12 cellular contexts compared by ENCODE assay signal in the genomic region with DNA sequence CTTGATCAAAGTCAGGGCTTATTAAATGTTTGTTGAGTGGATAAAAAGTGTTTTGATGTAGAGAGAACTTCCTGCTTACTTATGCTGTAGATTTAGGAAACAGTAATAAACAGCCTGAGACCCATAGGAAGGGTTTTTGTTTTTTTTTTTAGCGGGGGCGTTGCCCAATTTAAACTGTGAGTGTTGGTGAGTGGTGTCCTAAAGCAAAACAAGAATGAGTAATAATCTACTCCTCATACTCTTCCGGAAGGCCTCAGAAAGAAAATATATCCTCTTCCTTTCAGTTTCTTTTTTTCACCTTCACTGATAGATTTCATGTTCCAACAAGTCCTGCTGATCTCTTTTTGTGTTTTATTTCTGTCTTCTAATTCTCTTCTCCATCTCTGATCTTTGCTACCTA.
DNase-seq lines count a peak whose midpoint lies in the region; ATAC-seq, FAIRE-seq and TF ChIP-seq lines count a peak whose summit lies in the region.
"Had no signal": no experiment of that assay in that cellular context is flagged by ENCODE, and none has a peak within 500 bp of the region (broad histone marks: within the 10 kb centered on the region; RNA-seq: fewer than 3 reads in every experiment).

No MANE protein-coding gene starts in this region.

- H3K27me3 Mint-ChIP-seq in GM23338 (ENCODE audit: insufficient read depth, low read depth, poor library complexity) = no peaks in the 10 kb centered on the region

- H3K4me3 ChIP-seq in PC-3 (ENCODE audit: low read length) (no peak overlapping the region), GM23338 (no peak overlapping the region)

- no peak overlapping the region for H3K9ac ChIP-seq in PC-3 (ENCODE audit: low read length)

- H3K4me1 Mint-ChIP-seq in GM23338 = peaks cover 30% of the 10 kb centered on the region

- no peaks in the 10 kb centered on the region for H3K36me3 Mint-ChIP-seq in GM23338 (ENCODE audit: low read depth)

- FAIRE-seq in GM12891 (lab: Jason Lieb, UNC) = no peak

- TF ChIP-seq POLR2A in GM12891 (IDR thresholded peaks at IDR 0.05; ENCODE audit: low read depth, low read length) = no peak

- H3K79me2 ChIP-seq in PC-3 (ENCODE audit: low read length) (no peaks in the 10 kb centered on the region), GM23338 (replicated peaks; ENCODE audit: insufficient read depth) (no peaks in the 10 kb centered on the region)

- peak overlapping the region; percentile 56 for H3K4me2 ChIP-seq in PC-3 (ENCODE audit: low read length)
- H3K4me2 ChIP-seq in GM23338 = no peak overlapping the region

- TF ChIP-seq CTCF in PC-3 (conservative IDR thresholded peaks at IDR 0.05; ENCODE audit: low read depth, low read length) (no peak), GM23338 (conservative IDR thresholded peaks at IDR 0.05; ENCODE audit: low read depth in 2 of 2) (no peak)

- H2AFZ ChIP-seq in PC-3 (ENCODE audit: low read length) (no peak overlapping the region), GM23338 (no peak overlapping the region)

- H3K27ac Mint-ChIP-seq in GM23338 = no peak overlapping the region

- H3K4me1 ChIP-seq in PC-3 (ENCODE audit: insufficient read depth, low read length) (peaks cover 8% of the 10 kb centered on the region), GM23338 (ENCODE audit: insufficient read depth) (peaks cover 8% of the 10 kb centered on the region)

- no peak overlapping the region for H3K27ac ChIP-seq in PC-3 (ENCODE audit: low read length)
- H3K27ac ChIP-seq in GM23338 (ENCODE audit: low read depth) = no peak overlapping the region

- H4K20me1 ChIP-seq in PC-3 (ENCODE audit: low read length) (no peaks in the 10 kb centered on the region), GM23338 (replicated peaks; ENCODE audit: insufficient read depth) (no peaks in the 10 kb centered on the region)

- intact Hi-C loops in PC-3 (cut with micrococcal nuclease) = no loop called here

- H3K4me3 Mint-ChIP-seq in GM23338 = no peak overlapping the region

- H3K27me3 ChIP-seq in PC-3 (ENCODE audit: low read length) (no peaks in the 10 kb centered on the region), GM23338 (ENCODE audit: insufficient read depth) (no peaks in the 10 kb centered on the region)

- H3K9me3 Mint-ChIP-seq in GM23338 = no peaks in the 10 kb centered on the region

- DNase-seq in AG08395 (ENCODE audit: low spot score) (peak; percentile 20), PC-3 (peak; percentile 29), GM12891 (ENCODE audit: insufficient read length, low spot score) (no peak), DMS79 treated with DMSO at 0.1 percent for 48 hours (lab: John Stamatoyannopoulos, UW) (no peak), GM23338 (ENCODE audit: low spot score) (no peak)
- DNase-seq: activated CD4-positive, alpha-beta T cell treated with anti-CD3 and anti-CD28 coated beads, Interleukin-2, amount 50 U/mL, for 4 hours; central memory CD4-positive, alpha-beta T cell; stimulated activated CD8-positive, alpha-beta memory T cell treated with anti-CD3 and anti-CD28 coated beads, Interleukin-4, amount 100 ng/mL, for 48 hours had no signal

- H3K9me2 ChIP-seq in PC-3 (replicated peaks; ENCODE audit: low read length) (no peaks in the 10 kb centered on the region), GM23338 (ENCODE audit: insufficient read depth) (no peaks in the 10 kb centered on the region)

- H3K36me3 ChIP-seq in PC-3 (ENCODE audit: low read depth, low read length) = no peaks in the 10 kb centered on the region
- H3K36me3 ChIP-seq in GM23338 (ENCODE audit: insufficient read depth) = no peaks in the 10 kb centered on the region

- BruUV-seq in PC-3 (replicated peaks; lab: Mats Ljungman, UMichigan) = no TSS peak

- H3K9me3 ChIP-seq in PC-3 (ENCODE audit: low read length) = no peaks in the 10 kb centered on the region

- peak; percentile 88 for ATAC-seq in GM18519 (IDR thresholded peaks at IDR 0.05; ENCODE audit: low FRiP score, unreplicated experiment)
- peak; percentile 31; the same call in 1 of the 2 replicates for ATAC-seq in PC-3
- ATAC-seq in esophagus mucosa = peak; percentile 43
- ATAC-seq in GM23338 = no peak
- ATAC-seq in HG02759 (IDR thresholded peaks at IDR 0.05; ENCODE audit: unreplicated experiment) = no peak
- ATAC-seq: HCT116 had no signal

- CTCF ChIA-PET in PC-3 (lab: Charles Lee) = no interaction called here

- no peaks in the 10 kb centered on the region for H3F3A ChIP-seq in PC-3 (ENCODE audit: low read length, unreplicated experiment)
- H3F3A ChIP-seq in GM23338 (replicated peaks; ENCODE audit: low read depth) = no peaks in the 10 kb centered on the region

- POLR2A ChIA-PET in PC-3 (lab: Charles Lee; ENCODE audit: unreplicated experiment) = no interaction called here

TF ChIP-seq in GM12891, 5 proteins besides CTCF, POLR2A, EP300 and RAD21:
- TF ChIP-seq TAF1 (IDR thresholded peaks at IDR 0.05; ENCODE audit: low read depth, low read length) = no peak
- no peak for TF ChIP-seq SPI1 (IDR thresholded peaks at IDR 0.05; ENCODE audit: low read depth, low read length)

TF ChIP-seq in GM23338, 12 proteins besides CTCF, POLR2A, EP300 and RAD21 (continues in another document):
- TF ChIP-seq JUNB (IDR thresholded peaks at IDR 0.05; ENCODE audit: unreplicated experiment) (no peak), POLR2AphosphoS5 (IDR thresholded peaks at IDR 0.05; ENCODE audit: low read depth) (no peak), CREB1 (CRISPR knock-in tag; IDR thresholded peaks at IDR 0.05; ENCODE audit: low read depth) (no peak), EZH2phosphoT487 (IDR thresholded peaks at IDR 0.05; ENCODE audit: unreplicated experiment) (no peak), ZNF114 (CRISPR knock-in tag; IDR thresholded peaks at IDR 0.05) (no peak), NANOG (IDR thresholded peaks at IDR 0.05; ENCODE audit: borderline replicate concordance) (no peak), ZNF331 (CRISPR knock-in tag; IDR thresholded peaks at IDR 0.05; ENCODE audit: low read depth) (no peak), EZH2 (IDR thresholded peaks at IDR 0.05; ENCODE audit: low read depth, unreplicated experiment) (no peak)
- TF ChIP-seq, protein P1, sequence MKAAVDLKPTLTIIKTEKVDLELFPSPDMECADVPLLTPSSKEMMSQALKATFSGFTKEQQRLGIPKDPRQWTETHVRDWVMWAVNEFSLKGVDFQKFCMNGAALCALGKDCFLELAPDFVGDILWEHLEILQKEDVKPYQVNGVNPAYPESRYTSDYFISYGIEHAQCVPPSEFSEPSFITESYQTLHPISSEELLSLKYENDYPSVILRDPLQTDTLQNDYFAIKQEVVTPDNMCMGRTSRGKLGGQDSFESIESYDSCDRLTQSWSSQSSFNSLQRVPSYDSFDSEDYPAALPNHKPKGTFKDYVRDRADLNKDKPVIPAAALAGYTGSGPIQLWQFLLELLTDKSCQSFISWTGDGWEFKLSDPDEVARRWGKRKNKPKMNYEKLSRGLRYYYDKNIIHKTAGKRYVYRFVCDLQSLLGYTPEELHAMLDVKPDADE (IDR thresholded peaks at IDR 0.05) = no peak
- TF ChIP-seq, protein P2, sequence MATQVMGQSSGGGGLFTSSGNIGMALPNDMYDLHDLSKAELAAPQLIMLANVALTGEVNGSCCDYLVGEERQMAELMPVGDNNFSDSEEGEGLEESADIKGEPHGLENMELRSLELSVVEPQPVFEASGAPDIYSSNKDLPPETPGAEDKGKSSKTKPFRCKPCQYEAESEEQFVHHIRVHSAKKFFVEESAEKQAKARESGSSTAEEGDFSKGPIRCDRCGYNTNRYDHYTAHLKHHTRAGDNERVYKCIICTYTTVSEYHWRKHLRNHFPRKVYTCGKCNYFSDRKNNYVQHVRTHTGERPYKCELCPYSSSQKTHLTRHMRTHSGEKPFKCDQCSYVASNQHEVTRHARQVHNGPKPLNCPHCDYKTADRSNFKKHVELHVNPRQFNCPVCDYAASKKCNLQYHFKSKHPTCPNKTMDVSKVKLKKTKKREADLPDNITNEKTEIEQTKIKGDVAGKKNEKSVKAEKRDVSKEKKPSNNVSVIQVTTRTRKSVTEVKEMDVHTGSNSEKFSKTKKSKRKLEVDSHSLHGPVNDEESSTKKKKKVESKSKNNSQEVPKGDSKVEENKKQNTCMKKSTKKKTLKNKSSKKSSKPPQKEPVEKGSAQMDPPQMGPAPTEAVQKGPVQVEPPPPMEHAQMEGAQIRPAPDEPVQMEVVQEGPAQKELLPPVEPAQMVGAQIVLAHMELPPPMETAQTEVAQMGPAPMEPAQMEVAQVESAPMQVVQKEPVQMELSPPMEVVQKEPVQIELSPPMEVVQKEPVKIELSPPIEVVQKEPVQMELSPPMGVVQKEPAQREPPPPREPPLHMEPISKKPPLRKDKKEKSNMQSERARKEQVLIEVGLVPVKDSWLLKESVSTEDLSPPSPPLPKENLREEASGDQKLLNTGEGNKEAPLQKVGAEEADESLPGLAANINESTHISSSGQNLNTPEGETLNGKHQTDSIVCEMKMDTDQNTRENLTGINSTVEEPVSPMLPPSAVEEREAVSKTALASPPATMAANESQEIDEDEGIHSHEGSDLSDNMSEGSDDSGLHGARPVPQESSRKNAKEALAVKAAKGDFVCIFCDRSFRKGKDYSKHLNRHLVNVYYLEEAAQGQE (IDR thresholded peaks at IDR 0.05; ENCODE audit: unreplicated experiment) = no peak

Comparison
In these comparisons a context has a peak if more than half of its experiments do, and no peak if none do; other contexts are left out.
1. DNase-seq: peak in AG08395 (single experiment) and PC-3 (single experiment); none in GM12891 (single experiment), DMS79 treated with DMSO at 0.1 percent for 48 hours (single experiment) and GM23338 (single experiment).
2. ATAC-seq: peak in GM18519 (single experiment), PC-3 (single experiment) and esophagus mucosa (single experiment); none in GM23338 (single experiment) and HG02759 (single experiment).